Comparison of ENCODE assay signal across 8 cellular contexts in the genomic region with DNA sequence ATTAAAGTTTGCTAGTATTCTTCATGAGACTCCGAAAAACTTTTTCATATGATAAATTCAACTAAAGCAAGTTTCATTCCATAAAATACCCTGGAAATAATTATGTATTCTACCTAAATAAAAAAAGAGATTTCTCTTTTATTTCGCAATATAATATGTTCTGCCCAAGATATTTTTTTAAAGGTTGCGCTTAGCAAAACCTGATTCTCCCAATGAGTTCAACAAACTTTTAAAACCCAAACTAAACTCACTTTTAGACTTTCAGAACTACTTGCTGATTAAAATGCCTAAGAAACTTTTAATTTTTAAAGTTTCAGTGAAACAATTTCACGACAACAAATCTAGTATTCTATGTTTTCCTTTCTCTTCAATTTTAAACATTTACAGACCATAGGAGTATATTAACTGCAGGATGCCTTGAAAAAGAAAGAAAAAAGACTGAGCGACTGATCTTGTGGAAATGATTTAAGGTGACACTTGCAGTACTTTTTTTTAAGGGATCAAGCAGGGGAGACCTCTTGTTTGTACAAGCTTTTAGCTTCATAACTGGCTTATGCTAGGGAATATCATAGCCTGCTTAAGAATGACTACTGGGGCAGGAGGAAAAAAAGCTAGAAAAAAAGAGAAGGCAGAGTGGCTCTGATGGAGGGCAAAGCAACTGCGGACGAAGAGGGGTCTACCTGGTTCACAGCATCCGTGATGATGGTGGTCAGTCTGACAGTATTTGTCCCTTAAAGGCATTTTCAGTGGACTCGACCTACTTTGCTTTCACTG. TPM values are rescaled to one million over a fixed set of nuclear protein-coding genes. Genes with fewer than 3 reads are reported as not detected.
DNase-seq lines count a peak whose midpoint lies in the region; ATAC-seq and TF ChIP-seq lines count a peak whose summit lies in the region.

No MANE protein-coding gene starts in this region.

- H3K4me3 Mint-ChIP-seq in CD4-positive, CD25-positive, alpha-beta regulatory T cell: peak overlapping the region; percentile 99 to 100 (median 100)
- peak overlapping the region; percentile 96 to 98 for H3K4me3 Mint-ChIP-seq in effector memory CD8-positive, alpha-beta T cell

- peaks cover 4% of the 10 kb centered on the region for H3K27me3 Mint-ChIP-seq in CD4-positive, CD25-positive, alpha-beta regulatory T cell
- H3K27me3 Mint-ChIP-seq in effector memory CD8-positive, alpha-beta T cell: no peaks in the 10 kb centered on the region

- peak overlapping the region; percentile 94 for H3K4me3 ChIP-seq in CD4-positive, CD25-positive, alpha-beta regulatory T cell (ENCODE audit: low read depth, low read length)
- H3K4me3 ChIP-seq in MM.1S (ENCODE audit: low read length): peak overlapping the region; percentile 98
- peak overlapping the region; percentile 97 for H3K4me3 ChIP-seq in neural cell (ENCODE audit: low read length)

- no peaks in the 10 kb centered on the region for H3K27me3 ChIP-seq in CD4-positive, CD25-positive, alpha-beta regulatory T cell (ENCODE audit: control insufficient read depth, insufficient read depth, low read length)
- no peaks in the 10 kb centered on the region for H3K27me3 ChIP-seq in MM.1S (replicated peaks; ENCODE audit: insufficient read depth, low read length)
- peaks cover 7% of the 10 kb centered on the region for H3K27me3 ChIP-seq in neural cell (ENCODE audit: insufficient read depth, low read depth, low read length)

- no peak for TF ChIP-seq EP300 in neural cell (conservative IDR thresholded peaks at IDR 0.05; ENCODE audit: poor library complexity, severe bottlenecking)

- no peak for TF ChIP-seq RAD21 in neural cell (conservative IDR thresholded peaks at IDR 0.05)

- intact Hi-C loops in sciatic nerve (cut with DNase I): no loop called here

- peaks cover 64% of the 10 kb centered on the region for H3K79me2 ChIP-seq in MM.1S (ENCODE audit: low read length)
- H3K79me2 ChIP-seq in neural cell (replicated peaks; ENCODE audit: insufficient read depth, low read length): peaks cover 9% of the 10 kb centered on the region

- H3K9ac ChIP-seq in MM.1S (ENCODE audit: low read length): peak overlapping the region; percentile 98
- peak overlapping the region; percentile 70 for H3K9ac ChIP-seq in neural cell (ENCODE audit: low read length)

- H3K9me3 Mint-ChIP-seq in CD4-positive, CD25-positive, alpha-beta regulatory T cell: no peaks in the 10 kb centered on the region
- no peaks in the 10 kb centered on the region for H3K9me3 Mint-ChIP-seq in effector memory CD8-positive, alpha-beta T cell

- H3F3A ChIP-seq in MM.1S (ENCODE audit: insufficient read depth, low read length): peaks cover 9% of the 10 kb centered on the region
- H3F3A ChIP-seq in neural cell (ENCODE audit: insufficient read depth, low read length, poor library complexity, severe bottlenecking): no peaks in the 10 kb centered on the region

- peak overlapping the region; percentile 98 to 100 (median 98) for H3K27ac Mint-ChIP-seq in CD4-positive, CD25-positive, alpha-beta regulatory T cell
- H3K27ac Mint-ChIP-seq in effector memory CD8-positive, alpha-beta T cell: peak overlapping the region; percentile 96 to 100

- DNase-seq in CD4-positive, CD25-positive, alpha-beta regulatory T cell: no peak
- DNase-seq in MM.1S (peak; percentile 17), MV-4-11 (lab: John Stamatoyannopoulos, UW) (no peak), retina (no peak), sciatic nerve (ENCODE audit: low spot score) (no peak)
- no peak for DNase-seq in effector memory CD8-positive, alpha-beta T cell
- no peak for DNase-seq in stimulated activated CD4-positive, alpha-beta T cell treated with anti-CD3 and anti-CD28 coated beads, Interleukin-1b, Interleukin-23, amount 100 ng/mL, for 48 hours

- H3K4me2 ChIP-seq in MM.1S (ENCODE audit: low read depth, low read length) (peak overlapping the region; percentile 92), neural cell (ENCODE audit: low read length) (no peak overlapping the region)

- peak overlapping the region; percentile 28; the same call in 1 of the 2 replicates for H2AFZ ChIP-seq in MM.1S (ENCODE audit: low read length)
- no peak overlapping the region for H2AFZ ChIP-seq in neural cell (ENCODE audit: low read depth, low read length)

- peaks cover 36% of the 10 kb centered on the region for H3K36me3 Mint-ChIP-seq in CD4-positive, CD25-positive, alpha-beta regulatory T cell
- H3K36me3 Mint-ChIP-seq in effector memory CD8-positive, alpha-beta T cell (ENCODE audit: insufficient read depth): peaks cover 67% of the 10 kb centered on the region

- ATAC-seq in CD4-positive, CD25-positive, alpha-beta regulatory T cell (ENCODE audit: low read depth in 2 of 2): no peak
- ATAC-seq in effector memory CD8-positive, alpha-beta T cell (replicated peaks): no peak
- no peak for ATAC-seq in sciatic nerve

- no peaks in the 10 kb centered on the region for H3K9me3 ChIP-seq in CD4-positive, CD25-positive, alpha-beta regulatory T cell (ENCODE audit: control insufficient read depth in 2 of 2, low read length in 2 of 2)
- H3K9me3 ChIP-seq in MM.1S (replicated peaks; ENCODE audit: insufficient read depth, low read length): no peaks in the 10 kb centered on the region
- no peaks in the 10 kb centered on the region for H3K9me3 ChIP-seq in neural cell (ENCODE audit: low read length)

- H3K4me1 ChIP-seq in CD4-positive, CD25-positive, alpha-beta regulatory T cell (ENCODE audit: control insufficient read depth, insufficient read depth, low read length, poor library complexity, severe bottlenecking): peaks cover 49% of the 10 kb centered on the region
- peaks cover 17% of the 10 kb centered on the region for H3K4me1 ChIP-seq in MM.1S (ENCODE audit: low read length)

- H3K4me1 Mint-ChIP-seq in CD4-positive, CD25-positive, alpha-beta regulatory T cell: peaks cover 42 to 60% (median 53%) of the 10 kb centered on the region in 4 donors
- peaks cover 28 to 50% of the 10 kb centered on the region in 2 donors for H3K4me1 Mint-ChIP-seq in effector memory CD8-positive, alpha-beta T cell (ENCODE audit: low read depth in 2 of 2)

- no peaks in the 10 kb centered on the region for H3K9me2 ChIP-seq in MM.1S (replicated peaks; ENCODE audit: insufficient read depth, low read length)
- H3K9me2 ChIP-seq in neural cell (ENCODE audit: insufficient read depth, low read length): no peaks in the 10 kb centered on the region

- H3K27ac ChIP-seq in CD4-positive, CD25-positive, alpha-beta regulatory T cell (ENCODE audit: insufficient read depth, low read length, poor library complexity, severe bottlenecking): peak overlapping the region; percentile 93
- H3K27ac ChIP-seq in MM.1S (ENCODE audit: low read length) (peak overlapping the region; percentile 91; the same call in 1 of the 2 replicates), neural cell (ENCODE audit: low read length) (no peak overlapping the region)

- peaks cover 32% of the 10 kb centered on the region for H3K36me3 ChIP-seq in CD4-positive, CD25-positive, alpha-beta regulatory T cell (ENCODE audit: control insufficient read depth, insufficient read depth, low read length)
- H3K36me3 ChIP-seq in MM.1S (replicated peaks; ENCODE audit: insufficient read depth, low read length) (peaks cover 3% of the 10 kb centered on the region; the same call in 1 of the 2 replicates), neural cell (ENCODE audit: insufficient read depth, low read length) (no peaks in the 10 kb centered on the region)

- H4K20me1 ChIP-seq in MM.1S (ENCODE audit: insufficient read depth, low read length) (peaks cover 4% of the 10 kb centered on the region; the same call in 1 of the 2 replicates), neural cell (ENCODE audit: insufficient read depth) (no peaks in the 10 kb centered on the region)

- TF ChIP-seq CTCF in MM.1S (IDR thresholded peaks at IDR 0.05; ENCODE audit: low read length) (no peak), neural cell (IDR thresholded peaks at IDR 0.05; ENCODE audit: poor library complexity, severe bottlenecking) (no peak)

TF ChIP-seq in neural cell, 6 proteins besides CTCF, POLR2A, EP300 and RAD21:
- TF ChIP-seq POLR2AphosphoS5 (IDR thresholded peaks at IDR 0.05): no peak
- TF ChIP-seq MXI1 (conservative IDR thresholded peaks at IDR 0.05; ENCODE audit: poor library complexity, severe bottlenecking): no peak
- no peak for TF ChIP-seq TAF1 (IDR thresholded peaks at IDR 0.05; ENCODE audit: low read depth)
- no peak for TF ChIP-seq SMC3 (conservative IDR thresholded peaks at IDR 0.05; ENCODE audit: poor library complexity)
- TF ChIP-seq EZH2 (IDR thresholded peaks at IDR 0.05; ENCODE audit: borderline replicate concordance, insufficient read depth, low read length, poor library complexity, severe bottlenecking): no peak
- TF ChIP-seq, protein P1, sequence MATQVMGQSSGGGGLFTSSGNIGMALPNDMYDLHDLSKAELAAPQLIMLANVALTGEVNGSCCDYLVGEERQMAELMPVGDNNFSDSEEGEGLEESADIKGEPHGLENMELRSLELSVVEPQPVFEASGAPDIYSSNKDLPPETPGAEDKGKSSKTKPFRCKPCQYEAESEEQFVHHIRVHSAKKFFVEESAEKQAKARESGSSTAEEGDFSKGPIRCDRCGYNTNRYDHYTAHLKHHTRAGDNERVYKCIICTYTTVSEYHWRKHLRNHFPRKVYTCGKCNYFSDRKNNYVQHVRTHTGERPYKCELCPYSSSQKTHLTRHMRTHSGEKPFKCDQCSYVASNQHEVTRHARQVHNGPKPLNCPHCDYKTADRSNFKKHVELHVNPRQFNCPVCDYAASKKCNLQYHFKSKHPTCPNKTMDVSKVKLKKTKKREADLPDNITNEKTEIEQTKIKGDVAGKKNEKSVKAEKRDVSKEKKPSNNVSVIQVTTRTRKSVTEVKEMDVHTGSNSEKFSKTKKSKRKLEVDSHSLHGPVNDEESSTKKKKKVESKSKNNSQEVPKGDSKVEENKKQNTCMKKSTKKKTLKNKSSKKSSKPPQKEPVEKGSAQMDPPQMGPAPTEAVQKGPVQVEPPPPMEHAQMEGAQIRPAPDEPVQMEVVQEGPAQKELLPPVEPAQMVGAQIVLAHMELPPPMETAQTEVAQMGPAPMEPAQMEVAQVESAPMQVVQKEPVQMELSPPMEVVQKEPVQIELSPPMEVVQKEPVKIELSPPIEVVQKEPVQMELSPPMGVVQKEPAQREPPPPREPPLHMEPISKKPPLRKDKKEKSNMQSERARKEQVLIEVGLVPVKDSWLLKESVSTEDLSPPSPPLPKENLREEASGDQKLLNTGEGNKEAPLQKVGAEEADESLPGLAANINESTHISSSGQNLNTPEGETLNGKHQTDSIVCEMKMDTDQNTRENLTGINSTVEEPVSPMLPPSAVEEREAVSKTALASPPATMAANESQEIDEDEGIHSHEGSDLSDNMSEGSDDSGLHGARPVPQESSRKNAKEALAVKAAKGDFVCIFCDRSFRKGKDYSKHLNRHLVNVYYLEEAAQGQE (IDR thresholded peaks at IDR 0.05; ENCODE audit: borderline replicate concordance): no peak

RNA-seq across cellular contexts. Expression of gene ZNF800, which starts 1.5 kb away (rescaled TPM):
- total RNA-seq in CD4-positive, CD25-positive, alpha-beta regulatory T cell: 81.0 TPM
- polyA plus RNA-seq in CD4-positive, CD25-positive, alpha-beta regulatory T cell: 10 to 100 TPM; 44.8 to 59.5 (median 51.0) TPM
- polyA plus RNA-seq in neural cell: 3.6 and 4.2 TPM in 2 replicates
- polyA minus RNA-seq in neural cell: 49.2 and 59.3 TPM in 2 replicates
- total RNA-seq in sciatic nerve: 39.2 TPM
